In the genomic region with DNA sequence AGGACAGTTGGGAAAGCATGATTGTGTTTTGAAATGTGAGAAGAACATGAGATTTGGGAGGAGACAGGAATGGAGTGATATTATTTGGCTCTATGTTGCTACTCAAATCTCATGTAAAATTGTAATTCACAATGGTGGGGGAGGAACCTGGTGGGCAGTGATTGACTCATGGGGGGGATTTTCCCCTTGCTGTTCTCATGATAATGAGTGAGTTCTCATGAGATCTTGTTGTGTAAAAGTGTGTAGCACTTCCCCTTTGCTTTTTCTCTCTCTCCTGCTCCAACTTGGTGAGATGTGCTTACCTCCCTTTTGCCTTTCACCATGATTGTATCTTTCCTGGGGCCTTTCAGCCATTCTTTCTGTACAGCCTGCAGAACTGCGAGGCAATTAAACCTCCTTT, we compare ENCODE assay signal across 1 cellular context.
TF ChIP-seq lines count a peak whose summit lies in the region.

No MANE protein-coding gene starts in this region.

TF ChIP-seq in WTC11, 78 proteins besides CTCF, POLR2A, EP300 and RAD21 (continued from another document):
- no peak for TF ChIP-seq E2F1 (CRISPR knock-in tag; IDR thresholded peaks at IDR 0.05)
- no peak for TF ChIP-seq ZNF219 (CRISPR knock-in tag; IDR thresholded peaks at IDR 0.05; ENCODE audit: borderline replicate concordance)
- no peak for TF ChIP-seq ATF2 (CRISPR knock-in tag; IDR thresholded peaks at IDR 0.05; ENCODE audit: borderline replicate concordance, low read depth)
- no peak for TF ChIP-seq HMGXB4 (CRISPR knock-in tag; IDR thresholded peaks at IDR 0.05)
- no peak for TF ChIP-seq ZNF138 (CRISPR knock-in tag; conservative IDR thresholded peaks at IDR 0.05)
- TF ChIP-seq, protein P1, sequence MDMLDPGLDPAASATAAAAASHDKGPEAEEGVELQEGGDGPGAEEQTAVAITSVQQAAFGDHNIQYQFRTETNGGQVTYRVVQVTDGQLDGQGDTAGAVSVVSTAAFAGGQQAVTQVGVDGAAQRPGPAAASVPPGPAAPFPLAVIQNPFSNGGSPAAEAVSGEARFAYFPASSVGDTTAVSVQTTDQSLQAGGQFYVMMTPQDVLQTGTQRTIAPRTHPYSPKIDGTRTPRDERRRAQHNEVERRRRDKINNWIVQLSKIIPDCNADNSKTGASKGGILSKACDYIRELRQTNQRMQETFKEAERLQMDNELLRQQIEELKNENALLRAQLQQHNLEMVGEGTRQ (CRISPR knock-in tag; IDR thresholded peaks at IDR 0.05): no peak
- TF ChIP-seq FOXK1 (CRISPR knock-in tag; IDR thresholded peaks at IDR 0.05): no peak
